In the genomic region with DNA sequence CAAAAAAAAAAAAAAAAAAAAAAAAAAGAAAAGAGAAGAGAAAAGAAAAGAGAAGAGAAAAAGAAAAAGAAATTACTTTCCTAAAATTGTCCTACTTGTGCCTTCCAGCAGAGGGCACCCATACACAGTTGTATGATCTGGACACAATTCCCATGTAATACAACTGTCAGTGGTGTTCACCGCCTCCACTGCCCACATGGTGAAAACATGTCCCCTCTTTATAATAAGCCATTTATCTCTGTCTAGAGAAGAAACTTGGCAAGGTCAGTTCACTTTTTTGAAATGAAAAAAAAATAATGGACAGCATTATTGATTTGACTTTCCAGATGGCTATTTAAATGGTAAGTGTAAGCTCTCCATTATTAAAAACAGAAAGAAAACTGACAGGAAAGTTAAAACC, we compare ENCODE assay signal across 8 cellular contexts.
DNase-seq lines count a peak whose midpoint lies in the region; ATAC-seq and TF ChIP-seq lines count a peak whose summit lies in the region.

No MANE protein-coding gene starts in this region.

- 32% methylated on average over 1 of the region's 1 CpG for WGBS in hepatocyte (ENCODE audit: low lambda C conversion rate, missing lambda C conversion rate)

- intact Hi-C loops in CD14-positive monocyte (cut with micrococcal nuclease) (no loop called here), ascending aorta (cut with DNase I) (loop anchor here (5.0 kb wide), 1 partner anchor 340 kb away; no protein-coding TSS in a partner anchor)

- H3K4me3 Mint-ChIP-seq in CD14-positive monocyte: no peak overlapping the region

- H3K79me2 ChIP-seq in hepatocyte: no peaks in the 10 kb centered on the region

- H3K27me3 Mint-ChIP-seq in CD14-positive monocyte (ENCODE audit: low read depth in 3 of 3): peaks cover 0 to 3% (median 0%) of the 10 kb centered on the region in 3 donors

- no peaks in the 10 kb centered on the region for H4K20me1 ChIP-seq in hepatocyte (ENCODE audit: insufficient read depth, poor library complexity, severe bottlenecking)

- H3K27ac Mint-ChIP-seq in CD14-positive monocyte: no peak overlapping the region

- H3K4me1 Mint-ChIP-seq in CD14-positive monocyte: no peaks in the 10 kb centered on the region

- peak; percentile 78 for TF ChIP-seq CTCF in CD14-positive monocyte (IDR thresholded peaks at IDR 0.05)
- TF ChIP-seq CTCF in ascending aorta (IDR thresholded peaks at IDR 0.05): peak in 2 of 3 experiments; percentile 47 to 60
- peak; percentile 65 for TF ChIP-seq CTCF in hepatocyte (IDR thresholded peaks at IDR 0.05; ENCODE audit: poor library complexity)

- no peak overlapping the region for H3K4me2 ChIP-seq in hepatocyte

- no peaks in the 10 kb centered on the region for H3K36me3 Mint-ChIP-seq in CD14-positive monocyte

- H3K9me3 Mint-ChIP-seq in CD14-positive monocyte: peaks cover 0 to 3% (median 0%) of the 10 kb centered on the region in 7 donors

- no peaks in the 10 kb centered on the region for H3K4me1 ChIP-seq in ascending aorta
- H3K4me1 ChIP-seq in hepatocyte (ENCODE audit: insufficient read depth): peaks cover 7% of the 10 kb centered on the region

- H3K36me3 ChIP-seq in ascending aorta (no peaks in the 10 kb centered on the region), hepatocyte (replicated peaks; ENCODE audit: insufficient read depth, low read depth) (no peaks in the 10 kb centered on the region)

- no peak overlapping the region for H3K27ac ChIP-seq in ascending aorta
- H3K27ac ChIP-seq in hepatocyte: no peak overlapping the region

- DNase-seq in CD14-positive monocyte (ENCODE audit: low spot score) (no peak), NCI-H146 treated with DMSO at 0.1 percent for 48 hours (lab: John Stamatoyannopoulos, UW; ENCODE audit: unreplicated experiment) (peak; percentile 7), ascending aorta (ENCODE audit: low spot score in 2 of 2) (no peak), hepatocyte (ENCODE audit: low spot score) (peak; percentile 67), stromal cell of bone marrow (ENCODE audit: low read depth) (peak; percentile 29)

- no peaks in the 10 kb centered on the region for H3K9me3 ChIP-seq in ascending aorta
- H3K9me3 ChIP-seq in hepatocyte (ENCODE audit: low read depth): no peaks in the 10 kb centered on the region

- H3K9me2 ChIP-seq in hepatocyte (replicated peaks; ENCODE audit: insufficient read depth): no peaks in the 10 kb centered on the region

- ATAC-seq in GM18502 (IDR thresholded peaks at IDR 0.05; ENCODE audit: poor library complexity, unreplicated experiment) (peak; percentile 86), HG02852 (IDR thresholded peaks at IDR 0.05; ENCODE audit: unreplicated experiment) (peak; percentile 90), GM21737 (IDR thresholded peaks at IDR 0.05; ENCODE audit: unreplicated experiment) (no peak)

- H3K27me3 ChIP-seq in ascending aorta: no peaks in the 10 kb centered on the region
- no peaks in the 10 kb centered on the region for H3K27me3 ChIP-seq in hepatocyte

- no peak overlapping the region for H2AFZ ChIP-seq in hepatocyte

- no peak overlapping the region for H3K4me3 ChIP-seq in ascending aorta
- H3K4me3 ChIP-seq in hepatocyte: no peak overlapping the region

Comparison
In these comparisons a context has a peak if more than half of its experiments do, and no peak if none do; other contexts are left out.
1. DNase-seq: peak in NCI-H146 treated with DMSO at 0.1 percent for 48 hours (single experiment), hepatocyte (single experiment) and stromal cell of bone marrow (single experiment); none in CD14-positive monocyte (single experiment) and ascending aorta (0 of 2).
2. Peak in every context shown above with its lines, with median percentiles within 50 percentile points of each other: CTCF ChIP-seq.